In genomic region chr1:183248989-183249691, GRCh38 we compare ENCODE assay signal across 15 cellular contexts.
DNase-seq lines count a peak whose midpoint lies in the region; ATAC-seq and TF ChIP-seq lines count a peak whose summit lies in the region.
"Had no signal": no experiment of that assay in that cellular context is flagged by ENCODE, and none has a peak within 500 bp of the region (broad histone marks: within the 10 kb centered on the region; RNA-seq: fewer than 3 reads in every experiment).

No MANE protein-coding gene starts in this region.

- H3K27ac Mint-ChIP-seq in H9 (no peak overlapping the region; a peak in 2 of 7 replicates), T-helper 17 cell (no peak overlapping the region)

- H2BK12ac ChIP-seq in H9 (ENCODE audit: insufficient read length, low read depth, low read length): no peak overlapping the region

- H3K9ac ChIP-seq in adipocyte (ENCODE audit: low read length) (peak overlapping the region; percentile 61), H9 (ENCODE audit: extremely low read depth, insufficient read length, low read length) (no peak overlapping the region)
- H3K9ac ChIP-seq: GM23248 had no signal

- no peak overlapping the region for H3K4me2 ChIP-seq in H9 (ENCODE audit: insufficient read depth, insufficient read length, low read length)

- no peak overlapping the region for H3K56ac ChIP-seq in H9 (ENCODE audit: insufficient read length, low read depth, low read length)

- no peak overlapping the region for H3K14ac ChIP-seq in H9 (ENCODE audit: insufficient read depth, low read length)

- H3K9me3 ChIP-seq in adipocyte (ENCODE audit: control insufficient read depth, low read length) (peaks cover 13% of the 10 kb centered on the region), H9 (ENCODE audit: control insufficient read depth, low read depth, low read length) (no peaks in the 10 kb centered on the region), T-helper 17 cell (ENCODE audit: control insufficient read depth, low read length, poor library complexity, severe bottlenecking) (no peaks in the 10 kb centered on the region)

- no peak overlapping the region for H2BK15ac ChIP-seq in H9 (ENCODE audit: low read depth, low read length)

- H2AK5ac ChIP-seq in H9 (ENCODE audit: insufficient read length, low read length): no peak overlapping the region

- H4K8ac ChIP-seq in H9 (replicated peaks; ENCODE audit: insufficient read length, low read depth, low read length): no peak overlapping the region

- H2BK5ac ChIP-seq in H9 (ENCODE audit: insufficient read length, low read length): no peak overlapping the region

- H2BK120ac ChIP-seq in H9 (ENCODE audit: low read depth, low read length, poor library complexity, severe bottlenecking): no peak overlapping the region

- H4K20me1 ChIP-seq in H9 (ENCODE audit: control insufficient read depth, insufficient read depth, insufficient read length): no peaks in the 10 kb centered on the region

- DNase-seq in LHCN-M2 (ENCODE audit: low read depth) (peak; percentile 52), adipocyte (ENCODE audit: low read depth) (no peak), foreskin keratinocyte (peak in 1 of 2 donors; percentile 61), H9 (no peak), NCI-H526 treated with DMSO at 0.1 percent for 48 hours (lab: John Stamatoyannopoulos, UW) (no peak), T-helper 17 cell (no peak)
- DNase-seq: AML-193, Caco-2, DMS79, GM23248, KG1, NCI-H1930, NCI-H510A had no signal

- H4K5ac ChIP-seq in H9 (ENCODE audit: insufficient read length, low read depth, low read length): no peak overlapping the region

- no peaks in the 10 kb centered on the region for H3K27me3 Mint-ChIP-seq in H9 (ENCODE audit: low read depth)
- H3K27me3 Mint-ChIP-seq in T-helper 17 cell: peaks cover 39% of the 10 kb centered on the region

- no peak for TF ChIP-seq CTCF in foreskin keratinocyte (conservative IDR thresholded peaks at IDR 0.05)
- no peak for TF ChIP-seq CTCF in H9 (conservative IDR thresholded peaks at IDR 0.05)

- H3K27ac ChIP-seq in ACC112 (ENCODE audit: low read depth, low read length) (peak overlapping the region; percentile 1; the same call in 1 of the 2 replicates), foreskin keratinocyte (no peak overlapping the region), H9 (ENCODE audit: insufficient read length, low read depth, low read length) (no peak overlapping the region)
- H3K27ac ChIP-seq: GM23248 had no signal

- no peak overlapping the region for H2BK20ac ChIP-seq in H9 (ENCODE audit: low read depth, low read length, poor library complexity, severe bottlenecking)

- WGBS in H9 (ENCODE audit: extremely low coverage, insufficient read length, low lambda C conversion rate): no CpG with 5 or more reads among the region's 4 CpGs

- no peaks in the 10 kb centered on the region for H3K27me3 ChIP-seq in ACC112 (ENCODE audit: insufficient read depth, low read length)
- H3K27me3 ChIP-seq in adipocyte (replicated peaks; ENCODE audit: control insufficient read depth, insufficient read depth, low read length): no peaks in the 10 kb centered on the region
- no peaks in the 10 kb centered on the region for H3K27me3 ChIP-seq in foreskin keratinocyte
- no peaks in the 10 kb centered on the region for H3K27me3 ChIP-seq in H9 (ENCODE audit: insufficient read depth, low read length)

- no peak overlapping the region for H3T11ph ChIP-seq in H9 (ENCODE audit: low read length)

- peaks cover 6% of the 10 kb centered on the region; the same call in 1 of the 2 replicates for H3K36me3 ChIP-seq in ACC112 (ENCODE audit: insufficient read depth, low read length)
- no peaks in the 10 kb centered on the region for H3K36me3 ChIP-seq in adipocyte (ENCODE audit: control insufficient read depth, insufficient read depth, low read length, severe bottlenecking)

- H3K79me2 ChIP-seq in ACC112 (ENCODE audit: control insufficient read depth, insufficient read depth, low read length, unreplicated experiment): no peaks in the 10 kb centered on the region
- H3K79me2 ChIP-seq in H9 (ENCODE audit: insufficient read depth, low read length): no peaks in the 10 kb centered on the region

- H3K23me2 ChIP-seq in H9 (ENCODE audit: insufficient read length, low read depth, low read length, poor library complexity, severe bottlenecking): no peaks in the 10 kb centered on the region

- H2AFZ ChIP-seq in ACC112 (ENCODE audit: low read length, unreplicated experiment) (no peak overlapping the region), H9 (ENCODE audit: low read length) (no peak overlapping the region)
- H2AFZ ChIP-seq: GM23248 had no signal

- H3K79me1 ChIP-seq in H9 (ENCODE audit: insufficient read depth, low read depth, low read length, poor library complexity, severe bottlenecking): no peaks in the 10 kb centered on the region

- peaks cover 24% of the 10 kb centered on the region for H3K4me1 ChIP-seq in ACC112 (ENCODE audit: control insufficient read depth, insufficient read depth, low read length, unreplicated experiment)
- peaks cover 47% of the 10 kb centered on the region for H3K4me1 ChIP-seq in adipocyte (ENCODE audit: control insufficient read depth, insufficient read depth, low read length)
- H3K4me1 ChIP-seq in foreskin keratinocyte: no peaks in the 10 kb centered on the region
- H3K4me1 ChIP-seq in H9 (ENCODE audit: insufficient read depth, low read length): no peaks in the 10 kb centered on the region
- H3K4me1 ChIP-seq: Caco-2 had no signal

- H3K4me3 ChIP-seq in ACC112 (ENCODE audit: low read depth, low read length) (no peak overlapping the region), adipocyte (ENCODE audit: low read length) (no peak overlapping the region)
- H3K4me3 ChIP-seq: GM23248 had no signal

- H3K4ac ChIP-seq in H9 (ENCODE audit: low read depth, low read length): no peak overlapping the region

- H3K36me3 Mint-ChIP-seq in H9 (ENCODE audit: insufficient read depth in 1 of 3, low read depth in 3 of 3) (peaks cover 11 to 21% (median 13%) of the 10 kb centered on the region in 3 experiments; a peak in 6 of 7 replicates), T-helper 17 cell (ENCODE audit: low read depth) (no peaks in the 10 kb centered on the region)

- H3K4me1 Mint-ChIP-seq in H9 (peaks cover 3 to 12% of the 10 kb centered on the region in 2 experiments; a peak in 2 of 4 replicates), T-helper 17 cell (no peaks in the 10 kb centered on the region)

- H3K23ac ChIP-seq in H9 (ENCODE audit: insufficient read length, low read depth, low read length): no peak overlapping the region

- H3K4me3 Mint-ChIP-seq in H9: no peak overlapping the region
- no peak overlapping the region for H3K4me3 Mint-ChIP-seq in T-helper 17 cell

- H4K91ac ChIP-seq in H9 (ENCODE audit: insufficient read length, low read depth, low read length): no peak overlapping the region

- ATAC-seq in foreskin keratinocyte (peak; percentile 3), HG02798 (IDR thresholded peaks at IDR 0.05; ENCODE audit: poor library complexity, unreplicated experiment) (no peak), T-helper 17 cell (no peak)

- peaks cover 2 to 5% of the 10 kb centered on the region in 2 experiments; a peak in 3 of 5 replicates for H3K9me3 Mint-ChIP-seq in H9

- no peak overlapping the region for H3K18ac ChIP-seq in H9 (ENCODE audit: insufficient read length, low read depth, low read length)
